ENCODE assay signal across 26 cellular contexts in the genomic region with DNA sequence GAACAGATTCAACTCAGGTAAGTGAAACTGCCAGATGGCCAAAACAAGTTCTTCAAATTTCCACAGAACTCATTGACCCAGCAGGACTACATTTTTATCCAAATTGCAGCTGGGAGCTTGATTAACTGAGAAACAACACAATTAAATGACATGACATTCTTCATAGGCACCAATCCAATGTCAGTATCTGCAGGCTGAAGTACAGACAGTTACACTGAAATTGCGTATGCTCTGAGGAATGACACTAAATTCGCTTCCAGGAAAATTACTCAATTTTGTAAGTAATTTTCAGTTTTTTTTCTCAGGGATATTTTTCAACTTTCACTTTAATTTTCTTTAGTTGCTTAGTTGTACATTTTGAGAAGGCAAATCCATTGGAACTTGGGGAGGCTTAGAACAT. TPM values are rescaled to one million over a fixed set of nuclear protein-coding genes. Genes with fewer than 3 reads are reported as not detected.
A peak's percentile ranks its signal among the peaks of the same experiment; 100 is the strongest.
DNase-seq lines count a peak whose midpoint lies in the region; ATAC-seq and TF ChIP-seq lines count a peak whose summit lies in the region.
"Had no signal": no experiment of that assay in that cellular context is flagged by ENCODE, and none has a peak within 500 bp of the region (broad histone marks: within the 10 kb centered on the region; RNA-seq: fewer than 3 reads in every experiment).

No MANE protein-coding gene starts in this region.

- no CpG with 5 or more reads among the region's 2 CpGs for WGBS in mesenchymal stem cell

- POLR2A ChIA-PET in HEK293T (lab: Yijun Ruan, JAX): interaction anchor here (1.1 kb wide), 1 partner anchor 21 kb away, joined by 3 read pairs; the partner anchor contains the start of gene MCTS1

- H3K18ac ChIP-seq in mesenchymal stem cell (ENCODE audit: low read depth in 1 of 2, low read length in 2 of 2): no peak overlapping the region

- H2BK5ac ChIP-seq in mesenchymal stem cell (ENCODE audit: low read depth, low read length, poor library complexity, severe bottlenecking): no peak overlapping the region

- no peak overlapping the region for H3K4me3 Mint-ChIP-seq in activated naive CD4-positive, alpha-beta T cell treated with anti-CD3 and anti-CD28 coated beads, Interleukin-2, amount 10 ng/mL, durations not matched to agents 7 days and 5 days
- H3K4me3 Mint-ChIP-seq: activated T-cell treated with anti-CD3 and anti-CD28 coated beads, Interleukin-2, amount 50 U/mL, for 24 hours; dendritic cell treated with granulocyte-macrophage colony-stimulating factor and Interleukin-4, amounts not matched to agents 40 ng/mL and 50 ng/mL, for 4 days; GM23338; naive B cell had no signal

- peaks cover 24% of the 10 kb centered on the region for H3K4me1 ChIP-seq in adipocyte (ENCODE audit: control insufficient read depth, insufficient read depth, low read length)
- H3K4me1 ChIP-seq in mesenchymal stem cell (ENCODE audit: control insufficient read depth, insufficient read depth, low read depth, low read length): no peaks in the 10 kb centered on the region
- H3K4me1 ChIP-seq: psoas muscle had no signal

- H3K36me3 ChIP-seq in adipocyte (ENCODE audit: control insufficient read depth, insufficient read depth, low read length, severe bottlenecking): peaks cover 5% of the 10 kb centered on the region
- peaks cover 0 to 3% of the 10 kb centered on the region in 2 experiments for H3K36me3 ChIP-seq in mesenchymal stem cell (ENCODE audit: control insufficient read depth in 1 of 2, insufficient read depth in 2 of 2, low read depth in 1 of 2, low read length in 2 of 2)
- H3K36me3 ChIP-seq: SJSA1 had no signal

- H3K14ac ChIP-seq in mesenchymal stem cell (ENCODE audit: low read length in 2 of 2): no peak overlapping the region

- H3K27me3 ChIP-seq in adipocyte (replicated peaks; ENCODE audit: control insufficient read depth, insufficient read depth, low read length) (no peaks in the 10 kb centered on the region), mesenchymal stem cell (ENCODE audit: control insufficient read depth in 1 of 2, insufficient read depth in 1 of 2, low read length in 2 of 2) (no peaks in the 10 kb centered on the region)
- H3K27me3 ChIP-seq: SJSA1 had no signal

- H3K27ac Mint-ChIP-seq in activated naive CD4-positive, alpha-beta T cell treated with anti-CD3 and anti-CD28 coated beads, Interleukin-2, amount 10 ng/mL, durations not matched to agents 7 days and 5 days: peak overlapping the region; percentile 8
- H3K27ac Mint-ChIP-seq: activated T-cell treated with anti-CD3 and anti-CD28 coated beads, Interleukin-2, amount 50 U/mL, for 24 hours; dendritic cell treated with granulocyte-macrophage colony-stimulating factor and Interleukin-4, amounts not matched to agents 40 ng/mL and 50 ng/mL, for 4 days; GM23338 had no signal

- H3K9me3 Mint-ChIP-seq in activated naive CD4-positive, alpha-beta T cell treated with anti-CD3 and anti-CD28 coated beads, Interleukin-2, amount 10 ng/mL, durations not matched to agents 7 days and 5 days: no peaks in the 10 kb centered on the region
- H3K9me3 Mint-ChIP-seq: activated T-cell treated with anti-CD3 and anti-CD28 coated beads, Interleukin-2, amount 50 U/mL, for 24 hours; dendritic cell treated with granulocyte-macrophage colony-stimulating factor and Interleukin-4, amounts not matched to agents 40 ng/mL and 50 ng/mL, for 4 days; GM23338; naive B cell had no signal

- peaks cover 2% of the 10 kb centered on the region for H3K79me1 ChIP-seq in mesenchymal stem cell (replicated peaks; ENCODE audit: low read length, poor library complexity, severe bottlenecking)

- H3K9me3 ChIP-seq in adipocyte (ENCODE audit: control insufficient read depth, low read length) (no peaks in the 10 kb centered on the region), mesenchymal stem cell (ENCODE audit: control insufficient read depth, low read length) (no peaks in the 10 kb centered on the region)
- H3K9me3 ChIP-seq: psoas muscle, SJSA1 had no signal

- no peak overlapping the region for H2AFZ ChIP-seq in mesenchymal stem cell (ENCODE audit: low read depth, low read length)
- H2AFZ ChIP-seq: GM23338 had no signal

- DNase-seq in activated naive CD4-positive, alpha-beta T cell treated with anti-CD3 and anti-CD28 coated beads, Interleukin-2, amount 10 ng/mL, durations not matched to agents 7 days and 5 days: no peak
- DNase-seq in activated naive CD4-positive, alpha-beta T cell treated with Interleukin-2 at 50 U/mL for 16 hours: no peak
- peak; percentile 24 for DNase-seq in GF-D8 (lab: John Stamatoyannopoulos, UW)
- no peak for DNase-seq in adipocyte (ENCODE audit: low read depth)
- no peak for DNase-seq in mesenchymal stem cell
- DNase-seq in midbrain (lab: John Stamatoyannopoulos, UW): no peak
- no peak for DNase-seq in HEK293T (ENCODE audit: extremely low spot score)
- DNase-seq: activated CD4-positive, alpha-beta T cell treated with anti-CD3 and anti-CD28 coated beads for 1 hour; activated naive CD4-positive, alpha-beta T cell; activated T-cell treated with anti-CD3 and anti-CD28 coated beads, Interleukin-2, amount 50 U/mL, for 24 hours; amygdala; Calu3; head of caudate nucleus; left colon; naive B cell; NCI-H1092 treated with DMSO at 0.1 percent for 48 hours; NCI-H187 treated with DMSO at 0.1 percent for 48 hours; NCI-H526 treated with DMSO at 0.1 percent for 48 hours; psoas muscle; stimulated activated CD4-positive, alpha-beta T cell treated with anti-CD3 and anti-CD28 coated beads, Interleukin-2, amount 100 ng/mL, for 24 hours had no signal

- H2BK120ac ChIP-seq in mesenchymal stem cell (ENCODE audit: low read depth, low read length): no peak overlapping the region

- no peak overlapping the region for H2BK12ac ChIP-seq in mesenchymal stem cell (ENCODE audit: low read length in 2 of 2)

- no peak overlapping the region for H2BK15ac ChIP-seq in mesenchymal stem cell (ENCODE audit: low read depth, poor library complexity, severe bottlenecking)

- H3K4ac ChIP-seq in mesenchymal stem cell (ENCODE audit: low read depth in 1 of 2, low read length in 2 of 2): no peak overlapping the region

- peak overlapping the region; percentile 63 for H3K9ac ChIP-seq in adipocyte (ENCODE audit: low read length)
- peak overlapping the region; percentile 73 for H3K9ac ChIP-seq in mesenchymal stem cell (ENCODE audit: low read length)

- no peak overlapping the region for H3K23ac ChIP-seq in mesenchymal stem cell (ENCODE audit: low read length in 2 of 2)

- no peaks in the 10 kb centered on the region for H3K27me3 Mint-ChIP-seq in activated naive CD4-positive, alpha-beta T cell treated with anti-CD3 and anti-CD28 coated beads, Interleukin-2, amount 10 ng/mL, durations not matched to agents 7 days and 5 days
- H3K27me3 Mint-ChIP-seq: activated T-cell treated with anti-CD3 and anti-CD28 coated beads, Interleukin-2, amount 50 U/mL, for 24 hours; dendritic cell treated with granulocyte-macrophage colony-stimulating factor and Interleukin-4, amounts not matched to agents 40 ng/mL and 50 ng/mL, for 4 days; naive B cell had no signal

- CTCF ChIA-PET in activated naive CD4-positive, alpha-beta T cell treated with anti-CD3 and anti-CD28 coated beads, Interleukin-2, amount 10 ng/mL, durations not matched to agents 7 days and 5 days (lab: Charles Lee): no interaction called here
- CTCF ChIA-PET in HEK293T (lab: Yijun Ruan, JAX): no interaction called here

- H3K27ac ChIP-seq in mesenchymal stem cell (ENCODE audit: low read length, poor library complexity, severe bottlenecking): no peak overlapping the region
- H3K27ac ChIP-seq: C4-2B, psoas muscle, SJSA1 had no signal

- no peak overlapping the region for H3K4me2 ChIP-seq in mesenchymal stem cell (ENCODE audit: low read length, poor library complexity, severe bottlenecking)
- H3K4me2 ChIP-seq: GM23338, smooth muscle cell had no signal

- ATAC-seq in GM18909 (IDR thresholded peaks at IDR 0.05; ENCODE audit: poor library complexity, unreplicated experiment): no peak
- ATAC-seq: GM23338, left colon, psoas muscle had no signal

- no peak overlapping the region for H2AK5ac ChIP-seq in mesenchymal stem cell (ENCODE audit: low read length, severe bottlenecking)

- H3K4me3 ChIP-seq in adipocyte (ENCODE audit: low read length) (peak overlapping the region; percentile 57), mesenchymal stem cell (ENCODE audit: insufficient read depth in 1 of 2, low read depth in 1 of 2, low read length in 2 of 2) (peak overlapping the region in 1 of 2 experiments; percentile 13)
- H3K4me3 ChIP-seq: GM23338, psoas muscle, SJSA1, smooth muscle cell had no signal

- peaks cover 29% of the 10 kb centered on the region for H3K4me1 Mint-ChIP-seq in activated naive CD4-positive, alpha-beta T cell treated with anti-CD3 and anti-CD28 coated beads, Interleukin-2, amount 10 ng/mL, durations not matched to agents 7 days and 5 days
- H3K4me1 Mint-ChIP-seq: GM23338 had no signal

- H4K91ac ChIP-seq in mesenchymal stem cell (ENCODE audit: low read length): no peak overlapping the region

- no peak overlapping the region for H4K8ac ChIP-seq in mesenchymal stem cell (ENCODE audit: low read length)

- peaks cover 33% of the 10 kb centered on the region for H3K36me3 Mint-ChIP-seq in activated naive CD4-positive, alpha-beta T cell treated with anti-CD3 and anti-CD28 coated beads, Interleukin-2, amount 10 ng/mL, durations not matched to agents 7 days and 5 days
- H3K36me3 Mint-ChIP-seq: naive B cell had no signal

TF ChIP-seq in HEK293T, 16 proteins besides CTCF, POLR2A, EP300 and RAD21:
- TF ChIP-seq ARNT (IDR thresholded peaks at IDR 0.05) (no peak), LEF1 (IDR thresholded peaks at IDR 0.05; ENCODE audit: borderline replicate concordance) (no peak), SUZ12 (IDR thresholded peaks at IDR 0.05) (no peak), FOXA1 (IDR thresholded peaks at IDR 0.05) (no peak), FOXM1 (IDR thresholded peaks at IDR 0.05; ENCODE audit: borderline replicate concordance) (no peak)

RNA-seq across cellular contexts. Expression of gene C1GALT1C1, which starts 4.5 kb away (rescaled TPM):
- 24.8 TPM for polyA plus RNA-seq in mesenchymal stem cell (2013, experiment 1 of 2)
- polyA plus RNA-seq in mesenchymal stem cell (2013, experiment 2 of 2): 25.5 TPM

RNA-seq across cellular contexts. Expression of gene MCTS1, which starts 21.5 kb away (rescaled TPM):
- polyA plus RNA-seq in mesenchymal stem cell (2013, experiment 1 of 2): 59.1 TPM
- polyA plus RNA-seq in mesenchymal stem cell (2013, experiment 2 of 2): 60.0 TPM
